Comparison of ENCODE assay signal across 14 cellular contexts in the genomic region with DNA sequence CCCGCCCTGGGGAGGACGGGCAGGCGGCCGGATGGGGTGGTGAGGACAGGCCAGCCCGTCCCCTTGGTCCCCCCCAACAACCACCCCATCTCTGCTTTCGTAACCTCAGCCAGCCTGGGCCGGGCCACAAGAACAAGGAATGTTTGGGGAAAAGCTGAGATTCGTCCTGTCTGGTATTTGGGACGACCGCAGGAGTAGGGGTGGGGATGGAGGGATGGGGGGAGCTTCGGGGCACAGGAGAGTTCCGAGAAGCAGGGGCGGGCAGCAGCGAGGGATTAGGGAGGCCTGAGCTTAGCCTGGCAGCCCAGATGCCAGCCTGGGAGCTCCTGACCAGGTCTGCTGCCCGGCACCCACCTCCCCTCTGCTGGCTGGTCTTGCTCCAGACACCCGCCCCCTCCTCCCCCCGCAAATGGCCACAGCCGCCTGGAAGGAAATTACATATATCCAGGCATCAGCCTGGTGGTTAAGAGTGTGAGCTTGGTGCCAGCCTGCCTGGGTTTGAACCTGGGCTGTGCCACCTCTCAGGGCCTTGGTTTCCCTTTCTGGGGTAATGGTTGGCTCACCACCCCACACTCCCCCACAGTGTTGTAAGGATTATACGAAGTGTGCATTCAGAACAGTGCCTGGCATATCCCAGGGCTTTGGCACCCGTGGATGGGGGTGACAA. TPM values are rescaled to one million over a fixed set of nuclear protein-coding genes. Genes with fewer than 3 reads are reported as not detected.
DNase-seq lines count a peak whose midpoint lies in the region; ATAC-seq and TF ChIP-seq lines count a peak whose summit lies in the region.
"Had no signal": no experiment of that assay in that cellular context is flagged by ENCODE, and none has a peak within 500 bp of the region (broad histone marks: within the 10 kb centered on the region; RNA-seq: fewer than 3 reads in every experiment).

Gene PODNL1, minus strand, starts transcription at position 57 of the 667 bp plus-strand sequence. CDS start 236 bp downstream, outside the sequence.

- WGBS in lower leg skin, 2 donors, result 21 to 32% methylated on average over 16 to 18 of the region's 20 CpGs

- DNase-seq in AG20443 (ENCODE audit: low spot score) (peak; percentile 92), SJCRH30 (peak; percentile 47 to 48), fibroblast of peridontal ligament (ENCODE audit: extremely low read depth) (peak; percentile 82), SIG-M5 (lab: John Stamatoyannopoulos, UW) (no peak), lower leg skin (ENCODE audit: low spot score in 2 of 2) (no peak), NCI-H69 (lab: John Stamatoyannopoulos, UW) (no peak)
- DNase-seq: activated naive CD4-positive, alpha-beta T cell; Caco-2; naive thymus-derived CD8-positive, alpha-beta T cell had no signal

- H2AFZ ChIP-seq in neuron (ENCODE audit: low read depth, low read length), result peak within 1 kb of the TSS; percentile 1

- H3K9me3 ChIP-seq in SJCRH30 (replicated peaks) (no peaks in the 10 kb centered on the region), neuron (ENCODE audit: low read length) (no peaks in the 10 kb centered on the region)
- H3K9me3 ChIP-seq: Caco-2 had no signal

- H3K27me3 ChIP-seq in SJCRH30 (no peaks in the 10 kb centered on the region; the same call in 1 of the 2 replicates), neuron (ENCODE audit: insufficient read depth, low read length) (no peaks in the 10 kb centered on the region)

- H3K4me1 ChIP-seq in SJCRH30 (no peaks in the 10 kb centered on the region; the same call in 1 of the 2 replicates), neuron (ENCODE audit: insufficient read depth, low read length) (peaks cover 24% of the 10 kb centered on the region)
- H3K4me1 ChIP-seq: Caco-2 had no signal

- H3K36me3 ChIP-seq in SJCRH30 (no peaks in the 10 kb centered on the region), neuron (ENCODE audit: insufficient read depth, low read length) (no peaks in the 10 kb centered on the region)
- H3K36me3 ChIP-seq: WERI-Rb-1 had no signal

- TF ChIP-seq POLR2A in lower leg skin (IDR thresholded peaks at IDR 0.05), result no peak

- no peak for ATAC-seq in GM21717 (IDR thresholded peaks at IDR 0.05; ENCODE audit: unreplicated experiment)
- ATAC-seq: naive thymus-derived CD8-positive, alpha-beta T cell had no signal

- H3K27ac ChIP-seq in SJCRH30, result no peak within 1 kb of the TSS
- H3K27ac ChIP-seq: epithelial cell of prostate, KMS-11, WERI-Rb-1 had no signal

- no peak for TF ChIP-seq CTCF in lower leg skin (IDR thresholded peaks at IDR 0.05)

- intact Hi-C loops in lower leg skin (cut with DNase I; ENCODE audit: low total_unique reads), result no loop called here

- H3K4me3 ChIP-seq in SJCRH30, result peak within 1 kb of the TSS; percentile 31
- peak within 1 kb of the TSS; percentile 29 for H3K4me3 ChIP-seq in neuron (ENCODE audit: low read length)
- H3K4me3 ChIP-seq in lower leg skin (ENCODE audit: low read depth, poor library complexity, severe bottlenecking), result no peak within 1 kb of the TSS

RNA-seq across cellular contexts. Expression of gene PODNL1, which starts in this region (rescaled TPM):
- total RNA-seq in SJCRH30 (2014; rRNA removed; shearing (Covaris generic)), result 0.08 TPM in 1 of 2 replicates, not detected in the other
- total RNA-seq in lower leg skin, result 1 to 10 TPM; 5.2 to 8.2 (median 6.4) TPM
- total RNA-seq: Caco-2; naive thymus-derived CD8-positive, alpha-beta T cell had no signal

Comparison
In these comparisons a context has a peak if more than half of its experiments do, and no peak if none do; other contexts are left out.
1. Peak in DNase-seq and H3K4me3 ChIP-seq in SJCRH30; RNA of the gene not detected or under 1 TPM.
2. DNase-seq: peak in AG20443 (single experiment) and fibroblast of peridontal ligament (single experiment); none in SIG-M5 (single experiment), lower leg skin (0 of 2) and NCI-H69 (single experiment).